1 cellular context compared by ENCODE assay signal in genomic region chr20:11261533-11262000, GRCh38.
A peak's percentile ranks its signal among the peaks of the same experiment; 100 is the strongest.
TF ChIP-seq lines count a peak whose summit lies in the region.

No MANE protein-coding gene starts in this region.

TF ChIP-seq in GM12878, 131 proteins besides CTCF, POLR2A, EP300 and RAD21 (continued from another document and continues in another):
- TF ChIP-seq KLF5 (IDR thresholded peaks at IDR 0.05; ENCODE audit: partially characterized antibody) (no peak), KDM1A (IDR thresholded peaks at IDR 0.05; ENCODE audit: borderline replicate concordance) (no peak), RB1 (IDR thresholded peaks at IDR 0.05; ENCODE audit: borderline replicate concordance) (no peak), ZNF384 (IDR thresholded peaks at IDR 0.05; ENCODE audit: borderline replicate concordance, low read depth, low read length) (no peak), FOS (IDR thresholded peaks at IDR 0.05; ENCODE audit: borderline replicate concordance, extremely low read depth, insufficient read length) (no peak), ZBED1 (IDR thresholded peaks at IDR 0.05; ENCODE audit: borderline replicate concordance) (no peak), PKNOX1 (IDR thresholded peaks at IDR 0.05) (no peak), EGR1 (IDR thresholded peaks at IDR 0.05; ENCODE audit: borderline replicate concordance in 1 of 2, low read depth in 2 of 2, low read length in 2 of 2) (peak in 1 of 2 experiments; percentile 7; a peak in 1 of 3 replicates), NKRF (conservative IDR thresholded peaks at IDR 0.05) (no peak), CEBPB (IDR thresholded peaks at IDR 0.05; ENCODE audit: borderline replicate concordance in 1 of 2, low read depth in 2 of 2, low read length in 2 of 2) (no peak), NBN (IDR thresholded peaks at IDR 0.05) (no peak), SUZ12 (IDR thresholded peaks at IDR 0.05; ENCODE audit: unreplicated experiment) (no peak), NFYA (IDR thresholded peaks at IDR 0.05; ENCODE audit: borderline replicate concordance, low read depth, low read length) (no peak), CHD2 (IDR thresholded peaks at IDR 0.05; ENCODE audit: borderline replicate concordance, low read depth, low read length) (no peak), MYB (IDR thresholded peaks at IDR 0.05; ENCODE audit: borderline replicate concordance, low read depth, low read length) (no peak), JUNB (IDR thresholded peaks at IDR 0.05) (no peak), MLLT1 (IDR thresholded peaks at IDR 0.05) (no peak), STAT3 (IDR thresholded peaks at IDR 0.05; ENCODE audit: low read depth, low read length) (no peak), ETV6 (conservative IDR thresholded peaks at IDR 0.05 in 1 of 2, IDR thresholded peaks at IDR 0.05 in 1 of 2; ENCODE audit: borderline replicate concordance in 1 of 2, low read depth in 1 of 2) (no peak), CEBPZ (IDR thresholded peaks at IDR 0.05; ENCODE audit: low read depth, low read length) (no peak), TCF7 (IDR thresholded peaks at IDR 0.05; ENCODE audit: borderline replicate concordance) (no peak), LARP7 (IDR thresholded peaks at IDR 0.05) (no peak), MEF2B (IDR thresholded peaks at IDR 0.05; ENCODE audit: partially characterized antibody, poor library complexity, severe bottlenecking) (peak; percentile 96), MEF2A (IDR thresholded peaks at IDR 0.05; ENCODE audit: insufficient read depth, low read depth, low read length) (no peak), NRF1 (conservative IDR thresholded peaks at IDR 0.05; ENCODE audit: low read depth, low read length) (no peak), ZNF622 (IDR thresholded peaks at IDR 0.05) (no peak), YBX1 (IDR thresholded peaks at IDR 0.05) (no peak), ASH2L (IDR thresholded peaks at IDR 0.05; ENCODE audit: borderline replicate concordance, low read depth) (no peak), ZSCAN29 (IDR thresholded peaks at IDR 0.05) (no peak), TCF12 (IDR thresholded peaks at IDR 0.05; ENCODE audit: low read depth, low read length) (peak; percentile 74), BRCA1 (IDR thresholded peaks at IDR 0.05; ENCODE audit: low read depth, low read length) (no peak), NFIC (IDR thresholded peaks at IDR 0.05; ENCODE audit: low read depth, low read length) (peak; percentile 52; the same call in 1 of the 2 replicates), SMARCA5 (IDR thresholded peaks at IDR 0.05) (no peak), RELA (IDR thresholded peaks at IDR 0.05; ENCODE audit: borderline replicate concordance, partially characterized antibody) (peak; percentile 24)
- TF ChIP-seq, protein P1, sequence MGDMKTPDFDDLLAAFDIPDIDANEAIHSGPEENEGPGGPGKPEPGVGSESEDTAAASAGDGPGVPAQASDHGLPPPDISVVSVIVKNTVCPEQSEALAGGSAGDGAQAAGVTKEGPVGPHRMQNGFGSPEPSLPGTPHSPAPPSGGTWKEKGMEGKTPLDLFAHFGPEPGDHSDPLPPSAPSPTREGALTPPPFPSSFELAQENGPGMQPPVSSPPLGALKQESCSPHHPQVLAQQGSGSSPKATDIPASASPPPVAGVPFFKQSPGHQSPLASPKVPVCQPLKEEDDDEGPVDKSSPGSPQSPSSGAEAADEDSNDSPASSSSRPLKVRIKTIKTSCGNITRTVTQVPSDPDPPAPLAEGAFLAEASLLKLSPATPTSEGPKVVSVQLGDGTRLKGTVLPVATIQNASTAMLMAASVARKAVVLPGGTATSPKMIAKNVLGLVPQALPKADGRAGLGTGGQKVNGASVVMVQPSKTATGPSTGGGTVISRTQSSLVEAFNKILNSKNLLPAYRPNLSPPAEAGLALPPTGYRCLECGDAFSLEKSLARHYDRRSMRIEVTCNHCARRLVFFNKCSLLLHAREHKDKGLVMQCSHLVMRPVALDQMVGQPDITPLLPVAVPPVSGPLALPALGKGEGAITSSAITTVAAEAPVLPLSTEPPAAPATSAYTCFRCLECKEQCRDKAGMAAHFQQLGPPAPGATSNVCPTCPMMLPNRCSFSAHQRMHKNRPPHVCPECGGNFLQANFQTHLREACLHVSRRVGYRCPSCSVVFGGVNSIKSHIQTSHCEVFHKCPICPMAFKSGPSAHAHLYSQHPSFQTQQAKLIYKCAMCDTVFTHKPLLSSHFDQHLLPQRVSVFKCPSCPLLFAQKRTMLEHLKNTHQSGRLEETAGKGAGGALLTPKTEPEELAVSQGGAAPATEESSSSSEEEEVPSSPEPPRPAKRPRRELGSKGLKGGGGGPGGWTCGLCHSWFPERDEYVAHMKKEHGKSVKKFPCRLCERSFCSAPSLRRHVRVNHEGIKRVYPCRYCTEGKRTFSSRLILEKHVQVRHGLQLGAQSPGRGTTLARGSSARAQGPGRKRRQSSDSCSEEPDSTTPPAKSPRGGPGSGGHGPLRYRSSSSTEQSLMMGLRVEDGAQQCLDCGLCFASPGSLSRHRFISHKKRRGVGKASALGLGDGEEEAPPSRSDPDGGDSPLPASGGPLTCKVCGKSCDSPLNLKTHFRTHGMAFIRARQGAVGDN (IDR thresholded peaks at IDR 0.05) = no peak
- TF ChIP-seq, protein P2, sequence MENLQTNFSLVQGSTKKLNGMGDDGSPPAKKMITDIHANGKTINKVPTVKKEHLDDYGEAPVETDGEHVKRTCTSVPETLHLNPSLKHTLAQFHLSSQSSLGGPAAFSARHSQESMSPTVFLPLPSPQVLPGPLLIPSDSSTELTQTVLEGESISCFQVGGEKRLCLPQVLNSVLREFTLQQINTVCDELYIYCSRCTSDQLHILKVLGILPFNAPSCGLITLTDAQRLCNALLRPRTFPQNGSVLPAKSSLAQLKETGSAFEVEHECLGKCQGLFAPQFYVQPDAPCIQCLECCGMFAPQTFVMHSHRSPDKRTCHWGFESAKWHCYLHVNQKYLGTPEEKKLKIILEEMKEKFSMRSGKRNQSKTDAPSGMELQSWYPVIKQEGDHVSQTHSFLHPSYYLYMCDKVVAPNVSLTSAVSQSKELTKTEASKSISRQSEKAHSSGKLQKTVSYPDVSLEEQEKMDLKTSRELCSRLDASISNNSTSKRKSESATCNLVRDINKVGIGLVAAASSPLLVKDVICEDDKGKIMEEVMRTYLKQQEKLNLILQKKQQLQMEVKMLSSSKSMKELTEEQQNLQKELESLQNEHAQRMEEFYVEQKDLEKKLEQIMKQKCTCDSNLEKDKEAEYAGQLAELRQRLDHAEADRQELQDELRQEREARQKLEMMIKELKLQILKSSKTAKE (IDR thresholded peaks at IDR 0.05; ENCODE audit: low read depth, poor library complexity, severe bottlenecking) = no peak
- TF ChIP-seq, protein P3, sequence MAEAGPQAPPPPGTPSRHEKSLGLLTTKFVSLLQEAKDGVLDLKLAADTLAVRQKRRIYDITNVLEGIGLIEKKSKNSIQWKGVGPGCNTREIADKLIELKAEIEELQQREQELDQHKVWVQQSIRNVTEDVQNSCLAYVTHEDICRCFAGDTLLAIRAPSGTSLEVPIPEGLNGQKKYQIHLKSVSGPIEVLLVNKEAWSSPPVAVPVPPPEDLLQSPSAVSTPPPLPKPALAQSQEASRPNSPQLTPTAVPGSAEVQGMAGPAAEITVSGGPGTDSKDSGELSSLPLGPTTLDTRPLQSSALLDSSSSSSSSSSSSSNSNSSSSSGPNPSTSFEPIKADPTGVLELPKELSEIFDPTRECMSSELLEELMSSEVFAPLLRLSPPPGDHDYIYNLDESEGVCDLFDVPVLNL (IDR thresholded peaks at IDR 0.05; ENCODE audit: low read depth, low read length) = no peak
- TF ChIP-seq, protein P4, sequence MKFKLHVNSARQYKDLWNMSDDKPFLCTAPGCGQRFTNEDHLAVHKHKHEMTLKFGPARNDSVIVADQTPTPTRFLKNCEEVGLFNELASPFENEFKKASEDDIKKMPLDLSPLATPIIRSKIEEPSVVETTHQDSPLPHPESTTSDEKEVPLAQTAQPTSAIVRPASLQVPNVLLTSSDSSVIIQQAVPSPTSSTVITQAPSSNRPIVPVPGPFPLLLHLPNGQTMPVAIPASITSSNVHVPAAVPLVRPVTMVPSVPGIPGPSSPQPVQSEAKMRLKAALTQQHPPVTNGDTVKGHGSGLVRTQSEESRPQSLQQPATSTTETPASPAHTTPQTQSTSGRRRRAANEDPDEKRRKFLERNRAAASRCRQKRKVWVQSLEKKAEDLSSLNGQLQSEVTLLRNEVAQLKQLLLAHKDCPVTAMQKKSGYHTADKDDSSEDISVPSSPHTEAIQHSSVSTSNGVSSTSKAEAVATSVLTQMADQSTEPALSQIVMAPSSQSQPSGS (IDR thresholded peaks at IDR 0.05; ENCODE audit: low read length) = peak; percentile 63; the same call in 1 of the 2 replicates
- TF ChIP-seq, protein P5, sequence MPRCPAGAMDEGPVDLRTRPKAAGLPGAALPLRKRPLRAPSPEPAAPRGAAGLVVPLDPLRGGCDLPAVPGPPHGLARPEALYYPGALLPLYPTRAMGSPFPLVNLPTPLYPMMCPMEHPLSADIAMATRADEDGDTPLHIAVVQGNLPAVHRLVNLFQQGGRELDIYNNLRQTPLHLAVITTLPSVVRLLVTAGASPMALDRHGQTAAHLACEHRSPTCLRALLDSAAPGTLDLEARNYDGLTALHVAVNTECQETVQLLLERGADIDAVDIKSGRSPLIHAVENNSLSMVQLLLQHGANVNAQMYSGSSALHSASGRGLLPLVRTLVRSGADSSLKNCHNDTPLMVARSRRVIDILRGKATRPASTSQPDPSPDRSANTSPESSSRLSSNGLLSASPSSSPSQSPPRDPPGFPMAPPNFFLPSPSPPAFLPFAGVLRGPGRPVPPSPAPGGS (IDR thresholded peaks at IDR 0.05; ENCODE audit: borderline replicate concordance, insufficient read depth, low read depth, low read length, poor library complexity, severe bottlenecking) = peak; percentile 58
